25 cellular contexts compared by ENCODE assay signal in the genomic region with DNA sequence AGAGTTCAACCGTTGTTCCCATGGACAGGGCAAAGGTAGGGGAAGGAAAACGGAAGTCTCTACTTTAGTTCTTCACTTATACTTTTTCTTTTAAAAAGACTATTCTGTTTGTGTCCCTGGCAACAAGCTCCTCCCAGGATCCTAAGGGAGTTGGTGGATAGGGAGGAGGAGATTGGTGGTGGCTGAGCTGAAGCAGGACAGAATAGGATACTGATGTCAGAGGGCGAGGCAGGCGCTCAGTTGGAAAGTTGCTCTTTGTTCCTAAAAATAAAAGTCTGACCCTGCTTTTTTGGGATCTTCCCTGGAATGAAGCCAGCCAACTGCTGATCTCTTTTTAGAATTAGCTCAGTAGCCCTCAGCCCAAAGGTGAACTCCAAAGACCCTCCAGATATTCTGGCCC.
DNase-seq lines count a peak whose midpoint lies in the region; ATAC-seq and TF ChIP-seq lines count a peak whose summit lies in the region.
"Had no signal": no experiment of that assay in that cellular context is flagged by ENCODE, and none has a peak within 500 bp of the region (broad histone marks: within the 10 kb centered on the region; RNA-seq: fewer than 3 reads in every experiment).

No MANE protein-coding gene starts in this region.

- 47% methylated on average over 4 of the region's 4 CpGs for WGBS in right cardiac atrium

- no peak for TF ChIP-seq POLR2A in uterus (IDR thresholded peaks at IDR 0.05)

- TF ChIP-seq CTCF in neural crest cell (conservative IDR thresholded peaks at IDR 0.05) (no peak), uterus (IDR thresholded peaks at IDR 0.05) (no peak)

- H3K27ac ChIP-seq in right cardiac atrium (ENCODE audit: low read length): no peak overlapping the region
- H3K27ac ChIP-seq in uterus: peak overlapping the region; percentile 39 to 48
- H3K27ac ChIP-seq: brain microvascular endothelial cell, SK-N-MC, transverse colon had no signal

- no peaks in the 10 kb centered on the region for H3K36me3 Mint-ChIP-seq in neural crest cell (ENCODE audit: low read depth)
- H3K36me3 Mint-ChIP-seq: CD8-positive, alpha-beta T cell had no signal

- no peaks in the 10 kb centered on the region for H3K27me3 Mint-ChIP-seq in neural crest cell (ENCODE audit: low read depth)
- H3K27me3 Mint-ChIP-seq: activated T-cell treated with anti-CD3 and anti-CD28 coated beads, Interleukin-2, amount 50 U/mL, for 24 hours; effector memory CD8-positive, alpha-beta T cell; stimulated activated naive CD8-positive, alpha-beta T cell treated with anti-CD3 and anti-CD28 coated beads, Interleukin-15, amount 100 ng/mL, for 72 hours had no signal

- no peaks in the 10 kb centered on the region for H3K9me3 Mint-ChIP-seq in neural crest cell
- H3K9me3 Mint-ChIP-seq: activated T-cell treated with anti-CD3 and anti-CD28 coated beads, Interleukin-2, amount 50 U/mL, for 24 hours; CD8-positive, alpha-beta T cell; effector memory CD8-positive, alpha-beta T cell; stimulated activated naive CD8-positive, alpha-beta T cell treated with anti-CD3 and anti-CD28 coated beads, Interleukin-15, amount 100 ng/mL, for 72 hours had no signal

- DNase-seq in fibroblast of peridontal ligament (ENCODE audit: extremely low read depth) (peak; percentile 29), right cardiac atrium (peak; percentile 53 to 65 (median 58)), neural crest cell (ENCODE audit: low read depth, low spot score) (no peak), uterus (peak; percentile 32 to 61), SHP77 treated with DMSO at 0.1 percent for 48 hours (lab: John Stamatoyannopoulos, UW) (no peak), posterior cingulate gyrus (no peak)
- DNase-seq: activated CD4-positive, alpha-beta T cell treated with anti-CD3 and anti-CD28 coated beads for 4 hours; activated CD8-positive, alpha-beta memory T cell treated with anti-CD3 and anti-CD28 coated beads for 24 hours; activated gamma-delta T cell treated with Interleukin-2 at 50 U/mL for 16 hours; activated T-cell treated with anti-CD3 and anti-CD28 coated beads, Interleukin-2, amount 50 U/mL, for 24 hours; brain microvascular endothelial cell; CD8-positive, alpha-beta T cell; effector memory CD8-positive, alpha-beta T cell; H7; islet precursor cell; Karpas-422; NCI-H1694 treated with DMSO at 0.1 percent for 48 hours; NCI-H69; stimulated activated naive CD8-positive, alpha-beta T cell treated with anti-CD3 and anti-CD28 coated beads, Interleukin-15, amount 100 ng/mL, for 72 hours; T-helper 17 cell; transverse colon had no signal

- intact Hi-C loops in right cardiac atrium (cut with DNase I): no loop called here
- intact Hi-C loops in uterus (cut with DNase I; ENCODE audit: low total_unique reads): no loop called here
- intact Hi-C loops in posterior cingulate gyrus (cut with DNase I): no loop called here

- peak overlapping the region; percentile 16 for H3K4me3 Mint-ChIP-seq in neural crest cell
- H3K4me3 Mint-ChIP-seq: activated T-cell treated with anti-CD3 and anti-CD28 coated beads, Interleukin-2, amount 50 U/mL, for 24 hours; CD8-positive, alpha-beta T cell; effector memory CD8-positive, alpha-beta T cell; stimulated activated naive CD8-positive, alpha-beta T cell treated with anti-CD3 and anti-CD28 coated beads, Interleukin-15, amount 100 ng/mL, for 72 hours; T-helper 17 cell had no signal

- H3K9me3 ChIP-seq in right cardiac atrium (ENCODE audit: control insufficient read depth, low read length): no peaks in the 10 kb centered on the region
- H3K9me3 ChIP-seq in uterus: no peaks in the 10 kb centered on the region
- H3K9me3 ChIP-seq: transverse colon had no signal

- peak overlapping the region; percentile 93 for H3K27ac Mint-ChIP-seq in neural crest cell (ENCODE audit: unreplicated experiment)
- H3K27ac Mint-ChIP-seq: activated T-cell treated with anti-CD3 and anti-CD28 coated beads, Interleukin-2, amount 50 U/mL, for 24 hours; CD8-positive, alpha-beta T cell; effector memory CD8-positive, alpha-beta T cell; stimulated activated naive CD8-positive, alpha-beta T cell treated with anti-CD3 and anti-CD28 coated beads, Interleukin-15, amount 100 ng/mL, for 72 hours; T-helper 17 cell had no signal

- ATAC-seq in right cardiac atrium (peak; percentile 91 to 98), GM21786 (IDR thresholded peaks at IDR 0.05; ENCODE audit: unreplicated experiment) (no peak), GM18498 (IDR thresholded peaks at IDR 0.05; ENCODE audit: unreplicated experiment) (no peak)
- ATAC-seq: CD8-positive, alpha-beta T cell; effector memory CD8-positive, alpha-beta T cell; esophagus mucosa; stimulated activated naive CD8-positive, alpha-beta T cell treated with anti-CD3 and anti-CD28 coated beads, Interleukin-15, amount 100 ng/mL, for 72 hours; T-helper 17 cell had no signal

- no peaks in the 10 kb centered on the region for H3K27me3 ChIP-seq in right cardiac atrium (ENCODE audit: control insufficient read depth, insufficient read depth)
- no peaks in the 10 kb centered on the region for H3K27me3 ChIP-seq in uterus
- H3K27me3 ChIP-seq: brain microvascular endothelial cell, transverse colon had no signal

- no peak overlapping the region for H3K4me3 ChIP-seq in right cardiac atrium (ENCODE audit: low read length)
- H3K4me3 ChIP-seq in uterus: no peak overlapping the region
- H3K4me3 ChIP-seq: SK-N-MC, transverse colon had no signal

- H3K4me1 ChIP-seq in right cardiac atrium (ENCODE audit: control insufficient read depth, insufficient read depth, low read length): peaks cover 4% of the 10 kb centered on the region
- no peaks in the 10 kb centered on the region for H3K4me1 ChIP-seq in uterus

- H3K36me3 ChIP-seq in uterus: no peaks in the 10 kb centered on the region
- H3K36me3 ChIP-seq: brain microvascular endothelial cell, transverse colon had no signal

- H3K4me1 Mint-ChIP-seq in neural crest cell: peaks cover 33% of the 10 kb centered on the region
- H3K4me1 Mint-ChIP-seq: stimulated activated naive CD8-positive, alpha-beta T cell treated with anti-CD3 and anti-CD28 coated beads, Interleukin-15, amount 100 ng/mL, for 72 hours; T-helper 17 cell had no signal

Comparison
In these comparisons a context has a peak if more than half of its experiments do, and no peak if none do; other contexts are left out.
1. DNase-seq: peak in fibroblast of peridontal ligament (single experiment), right cardiac atrium (3 of 3) and uterus (2 of 2); none in neural crest cell (single experiment), SHP77 treated with DMSO at 0.1 percent for 48 hours (single experiment) and posterior cingulate gyrus (0 of 10).
2. ATAC-seq: peak in right cardiac atrium (2 of 2); none in GM21786 (single experiment) and GM18498 (single experiment).